Comparison of ENCODE assay signal across 8 cellular contexts in the genomic region with DNA sequence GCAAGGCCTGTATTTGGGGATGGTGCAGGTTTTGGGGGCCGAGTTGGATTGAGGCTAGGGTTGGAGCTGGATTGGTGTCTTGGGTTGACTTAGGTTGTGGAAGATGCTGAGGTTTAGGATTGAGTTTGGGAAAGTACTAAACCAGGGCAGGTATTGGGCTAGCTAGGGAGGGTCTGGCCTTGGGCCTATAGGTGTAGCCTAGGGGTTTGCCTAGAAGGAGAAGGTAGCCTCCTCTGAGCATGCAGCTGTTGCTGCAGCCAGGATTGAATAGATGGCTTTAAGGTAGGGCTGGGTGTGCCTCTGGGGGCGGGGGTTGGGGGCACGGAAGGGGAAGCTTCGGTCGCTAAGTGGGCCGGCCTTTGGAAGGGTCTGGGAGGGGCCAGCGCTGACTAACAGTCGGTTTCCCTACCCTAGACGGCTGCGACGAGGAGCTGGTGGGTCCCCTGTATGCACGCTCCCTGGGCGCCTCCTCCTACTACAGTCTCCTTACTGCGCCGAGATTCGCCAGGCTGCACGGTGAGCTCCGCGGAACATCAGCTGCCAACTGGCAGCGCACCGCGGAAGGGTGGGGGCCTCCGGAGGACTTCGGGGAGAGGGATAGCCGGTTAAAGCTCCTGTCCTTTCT. TPM values are rescaled to one million over a fixed set of nuclear protein-coding genes. Genes with fewer than 3 reads are reported as not detected.
DNase-seq lines count a peak whose midpoint lies in the region; ATAC-seq and TF ChIP-seq lines count a peak whose summit lies in the region.

No MANE protein-coding gene starts in this region.

- H3K4me1 ChIP-seq in breast epithelium (peaks cover 5 to 19% of the 10 kb centered on the region in 2 donors), tibial artery (peaks cover 0 to 57% (median 48%) of the 10 kb centered on the region in 4 donors), foreskin keratinocyte (no peaks in the 10 kb centered on the region), tibial nerve (peaks cover 4 to 56% (median 46%) of the 10 kb centered on the region in 4 donors)

- WGBS in tibial nerve, 2 donors, result 15 to 18% methylated on average over 22 to 25 of the region's 25 CpGs

- TF ChIP-seq POLR2A in breast epithelium (IDR thresholded peaks at IDR 0.05) (no peak), tibial nerve (IDR thresholded peaks at IDR 0.05) (no peak)

- no peaks in the 10 kb centered on the region for H3K36me3 Mint-ChIP-seq in activated T-cell treated with anti-CD3 and anti-CD28 coated beads, Interleukin-2, amount 50 U/mL, for 4 hours (ENCODE audit: insufficient read depth)

- H3K4me1 Mint-ChIP-seq in activated T-cell treated with anti-CD3 and anti-CD28 coated beads, Interleukin-2, amount 50 U/mL, for 4 hours (ENCODE audit: low read depth), result peaks cover 36% of the 10 kb centered on the region

- H3K27ac ChIP-seq in breast epithelium (peak overlapping the region in 1 of 2 donors; percentile 78), tibial artery (peak overlapping the region; percentile 12 to 41), foreskin keratinocyte (no peak overlapping the region), tibial nerve (peak overlapping the region in 2 of 4 donors; percentile 82 to 86)

- no peak for ATAC-seq in activated T-cell treated with anti-CD3 and anti-CD28 coated beads, Interleukin-2, amount 50 U/mL, for 4 hours
- ATAC-seq in foreskin keratinocyte, result no peak

- intact Hi-C loops in breast epithelium (cut with DNase I; ENCODE audit: low total_unique reads) (no loop called here), tibial artery (cut with DNase I; ENCODE audit: low total_unique reads) (loop anchor here (1.0 to 5.0 kb wide), 2 partner anchors 76 to 105 kb away; partner anchors contain the start of genes RETREG3 and TUBG1)

- peak overlapping the region; percentile 5 for H3K4me3 Mint-ChIP-seq in activated T-cell treated with anti-CD3 and anti-CD28 coated beads, Interleukin-2, amount 50 U/mL, for 4 hours

- no peak for DNase-seq in activated T-cell treated with anti-CD3 and anti-CD28 coated beads, Interleukin-2, amount 50 U/mL, for 4 hours
- DNase-seq in activated T-cell treated with anti-CD3 and anti-CD28 coated beads for 4 hours (no peak), breast epithelium (ENCODE audit: low spot score in 2 of 2) (no peak), kidney tubule cell (ENCODE audit: low spot score) (peak; percentile 41), tibial artery (peak in 1 of 2 donors; percentile 75), foreskin keratinocyte (no peak), middle frontal gyrus (ENCODE audit: extremely low spot score, low spot score) (no peak), tibial nerve (ENCODE audit: low spot score in 2 of 2) (no peak)

- no peak for TF ChIP-seq EP300 in tibial nerve (IDR thresholded peaks at IDR 0.05)

- no peaks in the 10 kb centered on the region for H3K9me3 ChIP-seq in breast epithelium
- no peaks in the 10 kb centered on the region for H3K9me3 ChIP-seq in tibial artery
- no peaks in the 10 kb centered on the region for H3K9me3 ChIP-seq in tibial nerve

- no peaks in the 10 kb centered on the region for H3K9me3 Mint-ChIP-seq in activated T-cell treated with anti-CD3 and anti-CD28 coated beads, Interleukin-2, amount 50 U/mL, for 4 hours

- H3K4me3 ChIP-seq in breast epithelium (peak overlapping the region; percentile 47 to 73 (median 48)), tibial artery (peak overlapping the region; percentile 48 to 56), tibial nerve (peak overlapping the region in 2 of 4 donors; percentile 40 to 55)

- no peaks in the 10 kb centered on the region for H3K27me3 ChIP-seq in breast epithelium
- H3K27me3 ChIP-seq in tibial artery, result no peaks in the 10 kb centered on the region
- H3K27me3 ChIP-seq in foreskin keratinocyte, result no peaks in the 10 kb centered on the region
- H3K27me3 ChIP-seq in tibial nerve, result no peaks in the 10 kb centered on the region

- TF ChIP-seq CTCF in breast epithelium (IDR thresholded peaks at IDR 0.05) (no peak), tibial artery (IDR thresholded peaks at IDR 0.05) (no peak), foreskin keratinocyte (conservative IDR thresholded peaks at IDR 0.05) (no peak), tibial nerve (IDR thresholded peaks at IDR 0.05) (no peak)

- peaks cover 41% of the 10 kb centered on the region for H3K27me3 Mint-ChIP-seq in activated T-cell treated with anti-CD3 and anti-CD28 coated beads, Interleukin-2, amount 50 U/mL, for 4 hours (ENCODE audit: low read depth)

- H3K36me3 ChIP-seq in breast epithelium (no peaks in the 10 kb centered on the region), tibial artery (peaks cover 0 to 25% (median 6%) of the 10 kb centered on the region in 3 donors), tibial nerve (peaks cover 0 to 35% (median 0%) of the 10 kb centered on the region in 3 donors)

RNA-seq across cellular contexts. Expression of gene CNTNAP1, which starts 1.2 kb away (rescaled TPM):
- total RNA-seq in activated T-cell treated with anti-CD3 and anti-CD28 coated beads, Interleukin-2, amount 50 U/mL, for 4 hours, result 1 to 10 TPM in 1 of 3 donors, under 1 TPM in 2; 0.73 to 1.3 (median 0.79) TPM
- total RNA-seq in breast epithelium (1 to 10 TPM; 1.8 to 4.9 (median 3.7) TPM), foreskin keratinocyte (7.5 and 8.7 TPM in 2 replicates), tibial nerve (10 to 100 TPM in 2 of 4 donors, 1 to 10 TPM in 2; 6.3 to 21.0 (median 12.6) TPM)
- polyA plus RNA-seq in foreskin keratinocyte, result 3.9 and 4.0 TPM in 2 replicates

RNA-seq across cellular contexts. Expression of gene CCR10, which starts 1.9 kb away (rescaled TPM):
- under 1 TPM; 0.25 to 0.43 (median 0.32) TPM for total RNA-seq in activated T-cell treated with anti-CD3 and anti-CD28 coated beads, Interleukin-2, amount 50 U/mL, for 4 hours
- total RNA-seq in breast epithelium, result 1 to 10 TPM; 1.6 to 4.6 (median 1.9) TPM
- total RNA-seq in foreskin keratinocyte, result 0.21 and 0.24 TPM in 2 replicates
- 0.30 and 0.31 TPM in 2 replicates for polyA plus RNA-seq in foreskin keratinocyte
- total RNA-seq in tibial nerve, result 10 to 100 TPM in 1 of 4 donors, 1 to 10 TPM in 3; 3.7 to 11.1 (median 7.1) TPM

RNA-seq across cellular contexts. Expression of gene PLEKHH3, which starts 6.7 kb away (rescaled TPM):
- 1 to 10 TPM in 1 of 3 donors, under 1 TPM in 2; 0.56 to 1.2 (median 0.63) TPM for total RNA-seq in activated T-cell treated with anti-CD3 and anti-CD28 coated beads, Interleukin-2, amount 50 U/mL, for 4 hours
- 10 to 100 TPM; 15.4 to 32.2 (median 24.6) TPM for total RNA-seq in breast epithelium
- total RNA-seq in foreskin keratinocyte, result 15.7 and 17.2 TPM in 2 replicates
- 16.5 and 17.4 TPM in 2 replicates for polyA plus RNA-seq in foreskin keratinocyte
- total RNA-seq in tibial nerve, result 10 to 100 TPM; 32.4 to 57.7 (median 46.1) TPM

RNA-seq across cellular contexts. Expression of gene TUBG2, which starts 24.4 kb away (rescaled TPM):
- total RNA-seq in activated T-cell treated with anti-CD3 and anti-CD28 coated beads, Interleukin-2, amount 50 U/mL, for 4 hours, result 1 to 10 TPM; 5.6 to 7.1 (median 5.9) TPM
- total RNA-seq in breast epithelium (10 to 100 TPM; 19.2 to 27.9 (median 26.1) TPM), foreskin keratinocyte (15.7 and 18.0 TPM in 2 replicates), tibial nerve (10 to 100 TPM; 48.2 to 92.4 (median 77.6) TPM)
- polyA plus RNA-seq in foreskin keratinocyte, result 21.2 and 22.1 TPM in 2 replicates
